In the genomic region with DNA sequence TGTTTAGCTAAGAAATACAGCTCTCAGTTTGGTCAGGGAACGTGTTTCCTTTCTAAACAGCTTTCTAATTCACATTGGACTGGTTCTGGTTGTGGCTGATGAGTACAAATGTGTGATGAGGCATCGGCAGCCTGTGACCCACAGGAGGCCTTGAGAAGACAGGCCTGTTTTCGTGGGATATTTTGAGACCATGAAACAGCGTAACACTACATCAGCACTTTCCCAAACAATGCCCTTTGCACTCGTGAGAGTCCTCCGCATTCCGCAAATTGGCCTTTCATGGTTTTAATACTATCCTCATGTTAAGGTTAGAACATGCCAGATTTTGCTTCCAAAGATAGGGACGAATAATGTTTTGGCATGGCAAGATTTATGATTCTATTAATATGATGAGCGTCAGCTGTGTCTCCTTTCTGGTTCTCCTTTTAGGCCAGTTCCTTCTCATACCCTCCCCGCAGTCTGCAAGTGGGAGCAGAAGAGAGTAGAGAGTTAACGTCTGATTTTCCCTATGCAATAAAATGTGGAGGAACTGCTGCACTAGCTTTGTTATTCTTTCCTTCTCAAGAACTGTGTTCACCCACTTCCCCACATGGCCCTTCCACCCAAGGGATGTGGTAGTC, we compare ENCODE assay signal across 28 cellular contexts.
DNase-seq lines count a peak whose midpoint lies in the region; ATAC-seq lines count a peak whose summit lies in the region.
"Had no signal": no experiment of that assay in that cellular context is flagged by ENCODE, and none has a peak within 500 bp of the region (broad histone marks: within the 10 kb centered on the region; RNA-seq: fewer than 3 reads in every experiment).

No MANE protein-coding gene starts in this region.

- 78% methylated on average over 11 of the region's 11 CpGs for WGBS in right cardiac atrium

- H3K27me3 ChIP-seq in right cardiac atrium (ENCODE audit: control insufficient read depth, insufficient read depth) (no peaks in the 10 kb centered on the region), skeletal muscle tissue (ENCODE audit: control insufficient read depth in 3 of 3, insufficient read depth in 3 of 3, low read length in 3 of 3) (no peaks in the 10 kb centered on the region)
- H3K27me3 ChIP-seq: body of pancreas, SJSA1, transverse colon had no signal

- H3K36me3 ChIP-seq in skeletal muscle tissue (ENCODE audit: control insufficient read depth in 3 of 3, insufficient read depth in 3 of 3, low read length in 3 of 3) = peaks cover 0 to 2% (median 0%) of the 10 kb centered on the region in 3 donors
- H3K36me3 ChIP-seq: SJSA1, transverse colon had no signal

- no peaks in the 10 kb centered on the region for H3K9me3 ChIP-seq in right cardiac atrium (ENCODE audit: control insufficient read depth, low read length)
- no peaks in the 10 kb centered on the region for H3K9me3 ChIP-seq in skeletal muscle tissue (ENCODE audit: control insufficient read depth in 3 of 3, low read length in 3 of 3)
- H3K9me3 ChIP-seq: body of pancreas, SJSA1, transverse colon had no signal

- no peak overlapping the region for H3K4me3 ChIP-seq in right cardiac atrium (ENCODE audit: low read length)
- no peak overlapping the region for H3K4me3 ChIP-seq in skeletal muscle tissue (ENCODE audit: low read length in 3 of 3)
- H3K4me3 ChIP-seq: body of pancreas, coronary artery, SJSA1, transverse colon had no signal

- H3K9ac ChIP-seq in skeletal muscle tissue (ENCODE audit: low read depth in 1 of 3, low read length in 3 of 3) = peak overlapping the region in 1 of 3 donors; percentile 13

- H3K27ac ChIP-seq in right cardiac atrium (ENCODE audit: low read length) = no peak overlapping the region
- peak overlapping the region; percentile 37 for H3K27ac ChIP-seq in skeletal muscle tissue (ENCODE audit: low read depth, low read length)
- H3K27ac ChIP-seq: 22Rv1, body of pancreas, coronary artery, SJSA1, transverse colon had no signal

- ATAC-seq in Right ventricle myocardium inferior (peak; percentile 57), right cardiac atrium (no peak)
- ATAC-seq: activated CD8-positive, alpha-beta T cell treated with anti-CD3 and anti-CD28 coated beads, Interleukin-2, amount 10 ng/mL, durations not matched to agents 7 days and 5 days; body of pancreas; naive thymus-derived CD8-positive, alpha-beta T cell; Panc1 had no signal

- intact Hi-C loops in Right ventricle myocardium inferior (cut with DNase I) = no loop called here
- intact Hi-C loops in right cardiac atrium (cut with DNase I) = no loop called here

- DNase-seq in Right ventricle myocardium inferior (ENCODE audit: missing footprints) (no peak), right cardiac atrium (no peak), cerebellum (ENCODE audit: low spot score) (peak; percentile 26), left kidney (ENCODE audit: low read depth, low spot score) (peak; percentile 37), NCI-H1694 (lab: John Stamatoyannopoulos, UW) (no peak), NOMO-1 treated with DMSO at 0.1 percent for 48 hours (lab: John Stamatoyannopoulos, UW; ENCODE audit: unreplicated experiment) (no peak)
- no peak for DNase-seq in stimulated activated CD4-positive, alpha-beta T cell treated with anti-CD3 and anti-CD28 coated beads, Interleukin-1b, Interleukin-23, amount 100 ng/mL, for 48 hours
- DNase-seq: activated CD4-positive, alpha-beta T cell treated with anti-CD3 and anti-CD28 coated beads for 1 hour; activated CD8-positive, alpha-beta T cell treated with anti-CD3 and anti-CD28 coated beads, Interleukin-2, amount 10 ng/mL, durations not matched to agents 7 days and 5 days; activated gamma-delta T cell treated with Interleukin-2 at 50 U/mL for 16 hours; activated T-cell treated with anti-CD3 and anti-CD28 coated beads, Interleukin-2, amount 50 U/mL, for 1 hour; AML-193; CD8-positive, alpha-beta memory T cell; DMS153; head of caudate nucleus; Karpas-422; MV-4-11; naive thymus-derived CD8-positive, alpha-beta T cell; NCI-H2171; NCI-H524; stimulated activated CD8-positive, alpha-beta memory T cell treated with anti-CD3 and anti-CD28 coated beads, Interleukin-4, amount 100 ng/mL, for 48 hours; transverse colon had no signal

- H3K4me1 ChIP-seq in right cardiac atrium (ENCODE audit: control insufficient read depth, insufficient read depth, low read length) (peaks cover under 1% of the 10 kb centered on the region), skeletal muscle tissue (ENCODE audit: control insufficient read depth in 3 of 3, insufficient read depth in 3 of 3, low read length in 3 of 3) (peaks cover 5 to 12% (median 6%) of the 10 kb centered on the region in 3 donors)
- H3K4me1 ChIP-seq: body of pancreas, SJSA1, transverse colon had no signal

Comparison
In these comparisons a context has a peak if more than half of its experiments do, and no peak if none do; other contexts are left out.
1. DNase-seq: peak in cerebellum (single experiment) and left kidney (single experiment); none in Right ventricle myocardium inferior (single experiment), right cardiac atrium (0 of 3), NCI-H1694 (single experiment), stimulated activated CD4-positive, alpha-beta T cell treated with anti-CD3 and anti-CD28 coated beads, Interleukin-1b, Interleukin-23, amount 100 ng/mL, for 48 hours (single experiment) and NOMO-1 treated with DMSO at 0.1 percent for 48 hours (single experiment).